15 cellular contexts compared by ENCODE assay signal in genomic region chr1:225691861-225692516, GRCh38. TPM values are rescaled to one million over a fixed set of nuclear protein-coding genes. Genes with fewer than 3 reads are reported as not detected.
A peak's percentile ranks its signal among the peaks of the same experiment; 100 is the strongest.
DNase-seq lines count a peak whose midpoint lies in the region; ATAC-seq, FAIRE-seq and TF ChIP-seq lines count a peak whose summit lies in the region.
"Had no signal": no experiment of that assay in that cellular context is flagged by ENCODE, and none has a peak within 500 bp of the region (broad histone marks: within the 10 kb centered on the region; RNA-seq: fewer than 3 reads in every experiment).

No MANE protein-coding gene starts in this region.

- H3K79me2 ChIP-seq in SK-N-SH (ENCODE audit: insufficient read depth) = no peaks in the 10 kb centered on the region

- H3K4me3 ChIP-seq in SK-N-SH (ENCODE audit: low read depth in 2 of 2, low read length in 1 of 2) (no peak overlapping the region), fibroblast of mammary gland (ENCODE audit: control insufficient read depth, low read depth, low read length) (no peak overlapping the region), skeletal muscle cell (ENCODE audit: low read depth, low read length) (no peak overlapping the region), kidney (ENCODE audit: low read length in 2 of 2) (no peak overlapping the region)

- TF ChIP-seq CTCF in SK-N-SH (IDR thresholded peaks at IDR 0.05) (no peak), fibroblast of mammary gland (conservative IDR thresholded peaks at IDR 0.05; ENCODE audit: control insufficient read depth, insufficient read depth, low read depth, low read length) (no peak), kidney (IDR thresholded peaks at IDR 0.05; ENCODE audit: borderline replicate concordance, extremely low read depth, insufficient read depth) (no peak)

- POLR2A ChIA-PET in SK-N-SH (lab: Yijun Ruan, JAX) = no interaction called here

- no peaks in the 10 kb centered on the region for H3F3A ChIP-seq in SK-N-SH (replicated peaks; ENCODE audit: insufficient read depth)

- peak overlapping the region in 1 of 2 experiments; percentile 16; a peak in 1 of 4 replicates for H3K27ac ChIP-seq in SK-N-SH (ENCODE audit: low read depth in 2 of 2, low read length in 1 of 2)
- H3K27ac ChIP-seq in kidney (ENCODE audit: low read depth in 2 of 2, low read length in 2 of 2) = no peak overlapping the region

- no peaks in the 10 kb centered on the region for H3K27me3 ChIP-seq in SK-N-SH (ENCODE audit: insufficient read depth)

- DNase-seq in Caki2 (ENCODE audit: low read depth) (peak; percentile 30), SK-N-SH (no peak), fibroblast of mammary gland (ENCODE audit: low read depth) (peak; percentile 68), skeletal muscle cell (ENCODE audit: low read depth) (peak; percentile 48), kidney (no peak), retina (no peak)
- DNase-seq in stimulated activated naive CD4-positive, alpha-beta T cell (lab: John Stamatoyannopoulos, UW) = no peak
- DNase-seq: activated T-cell treated with anti-CD3 and anti-CD28 coated beads, Interleukin-2, amount 50 U/mL, for 48 hours; caudate nucleus; GOT3; immature natural killer cell; natural killer cell; NCI-H1694; SW 1271 had no signal

- H3K36me3 ChIP-seq in SK-N-SH (replicated peaks in 1 of 2; ENCODE audit: control insufficient read depth in 1 of 2, insufficient read depth in 2 of 2, low read length in 1 of 2) (no peaks in the 10 kb centered on the region), kidney (ENCODE audit: control insufficient read depth in 1 of 2, insufficient read depth in 2 of 2, low read length in 2 of 2) (no peaks in the 10 kb centered on the region)

- peak in 1 of 2 experiments; percentile 33; a peak in 1 of 4 replicates for TF ChIP-seq EP300 in SK-N-SH (IDR thresholded peaks at IDR 0.05; ENCODE audit: borderline replicate concordance in 1 of 2, low read depth in 1 of 2, low read length in 1 of 2)

- no peak overlapping the region for H3K4me2 ChIP-seq in SK-N-SH

- intact Hi-C loops in kidney (cut with DNase I) = no loop called here

- TF ChIP-seq RAD21 in SK-N-SH (IDR thresholded peaks at IDR 0.05; ENCODE audit: low read length) = no peak

- no peak for ATAC-seq in HG03565 (IDR thresholded peaks at IDR 0.05; ENCODE audit: unreplicated experiment)
- ATAC-seq: natural killer cell had no signal

- H3K9me3 ChIP-seq in SK-N-SH = no peaks in the 10 kb centered on the region
- no peaks in the 10 kb centered on the region for H3K9me3 ChIP-seq in kidney (ENCODE audit: control insufficient read depth in 1 of 2, low read length in 2 of 2)

- CTCF ChIA-PET in SK-N-SH (lab: Yijun Ruan, JAX) = interaction anchor here (1.7 kb wide), 1 partner anchor 80 kb away, joined by 4 read pairs; no protein-coding TSS in a partner anchor

- H4K20me1 ChIP-seq in SK-N-SH (ENCODE audit: insufficient read depth) = no peaks in the 10 kb centered on the region

- no peak overlapping the region for H3K9ac ChIP-seq in SK-N-SH
- no peak overlapping the region for H3K9ac ChIP-seq in kidney (ENCODE audit: low read length in 2 of 2)

- FAIRE-seq in kidney (lab: Jason Lieb, UNC) = no peak

- no peak overlapping the region for H2AFZ ChIP-seq in SK-N-SH (ENCODE audit: low read depth)

- H3K4me1 ChIP-seq in SK-N-SH (ENCODE audit: control insufficient read depth in 1 of 2, insufficient read depth in 2 of 2, low read depth in 1 of 2, low read length in 1 of 2) = peaks cover 0 to 8% of the 10 kb centered on the region in 2 experiments; a peak in 2 of 4 replicates
- peaks cover 0 to 2% of the 10 kb centered on the region in 2 donors for H3K4me1 ChIP-seq in kidney (ENCODE audit: control insufficient read depth in 1 of 2, insufficient read depth in 1 of 2, low read depth in 1 of 2, low read length in 2 of 2)

- no peaks in the 10 kb centered on the region for H3K9me2 ChIP-seq in SK-N-SH

- WGBS in SK-N-SH (ENCODE audit: low lambda C conversion rate) = 85% methylated on average over 4 of the region's 4 CpGs

- in situ Hi-C loops in Caki2 (cut with HindIII; ENCODE audit: low pct_unique_long_range_greater_than_20kb, low sequenced_read_pairs) = no loop called here

TF ChIP-seq in SK-N-SH, 30 proteins besides CTCF, POLR2A, EP300 and RAD21:
- TF ChIP-seq TCF12 (IDR thresholded peaks at IDR 0.05) = peak; percentile 54
- TF ChIP-seq TEAD4 (IDR thresholded peaks at IDR 0.05; ENCODE audit: borderline replicate concordance, insufficient read depth) = peak; percentile 58; the same call in 1 of the 2 replicates
- TF ChIP-seq NFIC (IDR thresholded peaks at IDR 0.05; ENCODE audit: borderline replicate concordance) = peak; percentile 25; the same call in 1 of the 2 replicates
- no peak for TF ChIP-seq POLR2AphosphoS5 (IDR thresholded peaks at IDR 0.05; ENCODE audit: low read depth, low read length)
TF ChIP-seq in SK-N-SH: peak in this region for 3.

RNA-seq across cellular contexts. Expression of gene ENAH, which starts 39.1 kb away (rescaled TPM):
- total RNA-seq in Caki2 (2014; rRNA removed; shearing (Covaris generic); ENCODE audit: low replicate concordance) = 69.6 and 87.9 TPM in 2 replicates
- polyA plus RNA-seq in SK-N-SH (2012; rRNA removed) (48.9 and 72.0 TPM in 2 replicates), kidney (ENCODE audit: insufficient read depth, low read depth, low replicate concordance) (6.2 TPM)
- polyA plus RNA-seq in SK-N-SH (2012; cell fraction: cytosol; rRNA removed) = 79.6 and 101 TPM in 2 replicates
- polyA plus RNA-seq in SK-N-SH (2012; cell fraction: nucleus; rRNA removed) = 19.8 and 65.1 TPM in 2 replicates
- total RNA-seq in kidney = 42.3 TPM
- total RNA-seq: natural killer cell had no signal

Comparison
In these comparisons a context has a peak if more than half of its experiments do, and no peak if none do; other contexts are left out.
1. DNase-seq: peak in Caki2 (single experiment), fibroblast of mammary gland (single experiment) and skeletal muscle cell (single experiment); none in SK-N-SH (single experiment), kidney (single experiment), stimulated activated naive CD4-positive, alpha-beta T cell (0 of 6) and retina (single experiment).